ENCODE assay signal across 24 cellular contexts in genomic region chr15:39331584-39331983, GRCh38.
"Had no signal": no experiment of that assay in that cellular context is flagged by ENCODE, and none has a peak within 500 bp of the region (broad histone marks: within the 10 kb centered on the region; RNA-seq: fewer than 3 reads in every experiment).

No MANE protein-coding gene starts in this region.

- H3K36me3 ChIP-seq: stomach, tibial nerve had no signal

- H3K27me3 ChIP-seq: stomach, tibial nerve had no signal

- ATAC-seq: left colon; naive thymus-derived CD4-positive, alpha-beta T cell; right cardiac atrium; stimulated activated naive B cell treated with anti-CD40 and anti-IgM and Interleukin-4, amounts not matched to agents 10 μg/mL and 1 μg/mL and 100 μg/mL, for 72 hours had no signal

- DNase-seq: activated B cell treated with CpG ODN at 0.5 μM for 24 hours; activated CD8-positive, alpha-beta memory T cell treated with anti-CD3 and anti-CD28 coated beads for 24 hours; activated effector memory CD4-positive, alpha-beta T cell treated with Interleukin-2 at 50 U/mL for 16 hours; activated naive CD4-positive, alpha-beta T cell treated with Interleukin-2 at 50 U/mL for 16 hours; activated naive CD8-positive, alpha-beta T cell treated with anti-CD3 and anti-CD28 coated beads, Interleukin-2, amount 10 ng/mL, durations not matched to agents 7 days and 5 days; central memory CD4-positive, alpha-beta T cell; endodermal cell; head of caudate nucleus; hippocampal formation; kidney; left colon; naive thymus-derived CD4-positive, alpha-beta T cell; nucleus accumbens; right cardiac atrium; stimulated activated CD4-positive, alpha-beta T cell treated with anti-CD3 and anti-CD28 coated beads, Interleukin-15, amount 100 ng/mL, for 24 hours; stimulated activated CD4-positive, alpha-beta T cell treated with anti-CD3 and anti-CD28 coated beads, Interleukin-2, amount 100 ng/mL, for 24 hours; stimulated activated naive B cell treated with anti-CD40 and anti-IgM and Interleukin-4, amounts not matched to agents 10 μg/mL and 1 μg/mL and 100 μg/mL, for 72 hours; stomach; T-helper 1 cell had no signal

- H3K36me3 Mint-ChIP-seq: activated naive CD8-positive, alpha-beta T cell treated with anti-CD3 and anti-CD28 coated beads, Interleukin-2, amount 10 ng/mL, durations not matched to agents 7 days and 5 days; mesothelial cell of epicardium; naive thymus-derived CD4-positive, alpha-beta T cell; stimulated activated naive B cell treated with anti-CD40 and anti-IgM and Interleukin-4, amounts not matched to agents 10 μg/mL and 1 μg/mL and 100 μg/mL, for 72 hours had no signal

- H3K4me3 Mint-ChIP-seq: activated B cell treated with CpG ODN at 0.5 μM for 24 hours; activated naive CD8-positive, alpha-beta T cell treated with anti-CD3 and anti-CD28 coated beads, Interleukin-2, amount 10 ng/mL, durations not matched to agents 7 days and 5 days; dendritic cell treated with granulocyte-macrophage colony-stimulating factor and Interleukin-4, amounts not matched to agents 40 ng/mL and 50 ng/mL, for 4 days; endodermal cell; mesothelial cell of epicardium; naive thymus-derived CD4-positive, alpha-beta T cell; stimulated activated naive B cell treated with anti-CD40 and anti-IgM and Interleukin-4, amounts not matched to agents 10 μg/mL and 1 μg/mL and 100 μg/mL, for 72 hours; T-helper 2 cell treated with Interferon-gamma antibody and Interleukin-4, amounts not matched to agents 5 μg/mL and 100 μg/mL, for 36 hours had no signal

- H3K27me3 Mint-ChIP-seq: activated B cell treated with CpG ODN at 0.5 μM for 24 hours; dendritic cell treated with granulocyte-macrophage colony-stimulating factor and Interleukin-4, amounts not matched to agents 40 ng/mL and 50 ng/mL, for 4 days had no signal

- H3K4me1 Mint-ChIP-seq: activated B cell treated with CpG ODN at 0.5 μM for 24 hours; activated naive CD8-positive, alpha-beta T cell treated with anti-CD3 and anti-CD28 coated beads, Interleukin-2, amount 10 ng/mL, durations not matched to agents 7 days and 5 days; endodermal cell; naive thymus-derived CD4-positive, alpha-beta T cell; stimulated activated naive B cell treated with anti-CD40 and anti-IgM and Interleukin-4, amounts not matched to agents 10 μg/mL and 1 μg/mL and 100 μg/mL, for 72 hours had no signal

- H3K9me3 ChIP-seq: stomach, tibial nerve had no signal

- H3K9me3 Mint-ChIP-seq: activated B cell treated with CpG ODN at 0.5 μM for 24 hours; activated naive CD8-positive, alpha-beta T cell treated with anti-CD3 and anti-CD28 coated beads, Interleukin-2, amount 10 ng/mL, durations not matched to agents 7 days and 5 days; dendritic cell treated with granulocyte-macrophage colony-stimulating factor and Interleukin-4, amounts not matched to agents 40 ng/mL and 50 ng/mL, for 4 days; endodermal cell; mesothelial cell of epicardium; stimulated activated naive B cell treated with anti-CD40 and anti-IgM and Interleukin-4, amounts not matched to agents 10 μg/mL and 1 μg/mL and 100 μg/mL, for 72 hours; T-helper 2 cell treated with Interferon-gamma antibody and Interleukin-4, amounts not matched to agents 5 μg/mL and 100 μg/mL, for 36 hours had no signal

- H3K27ac Mint-ChIP-seq: activated B cell treated with CpG ODN at 0.5 μM for 24 hours; activated naive CD8-positive, alpha-beta T cell treated with anti-CD3 and anti-CD28 coated beads, Interleukin-2, amount 10 ng/mL, durations not matched to agents 7 days and 5 days; dendritic cell treated with granulocyte-macrophage colony-stimulating factor and Interleukin-4, amounts not matched to agents 40 ng/mL and 50 ng/mL, for 4 days; endodermal cell; mesothelial cell of epicardium; naive thymus-derived CD4-positive, alpha-beta T cell; stimulated activated naive B cell treated with anti-CD40 and anti-IgM and Interleukin-4, amounts not matched to agents 10 μg/mL and 1 μg/mL and 100 μg/mL, for 72 hours; T-helper 2 cell treated with Interferon-gamma antibody and Interleukin-4, amounts not matched to agents 5 μg/mL and 100 μg/mL, for 36 hours had no signal

- FAIRE-seq: astrocyte, kidney had no signal

- H3K4me3 ChIP-seq: stomach, tibial nerve had no signal
